ENCODE assay signal across 19 cellular contexts in the genomic region with DNA sequence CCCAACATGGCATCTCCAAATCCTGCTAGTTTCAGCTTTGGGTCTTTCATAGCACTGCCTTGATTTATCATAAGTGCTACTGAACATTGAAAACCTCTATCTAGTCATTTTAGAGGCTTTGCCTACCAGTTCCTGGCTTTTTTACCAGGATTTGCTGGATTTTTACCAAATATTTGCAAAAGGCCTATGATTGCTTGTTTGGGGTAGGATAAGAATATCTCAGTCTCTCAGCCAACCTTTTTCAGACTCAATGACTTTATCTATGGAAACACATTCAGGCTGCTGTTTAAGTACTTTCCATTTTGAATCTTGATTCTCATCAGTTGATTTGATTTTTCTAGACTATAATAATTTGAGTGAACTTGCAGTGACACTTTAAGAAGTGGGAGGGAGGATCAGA.
DNase-seq lines count a peak whose midpoint lies in the region; ATAC-seq, FAIRE-seq and TF ChIP-seq lines count a peak whose summit lies in the region.
"Had no signal": no experiment of that assay in that cellular context is flagged by ENCODE, and none has a peak within 500 bp of the region (broad histone marks: within the 10 kb centered on the region; RNA-seq: fewer than 3 reads in every experiment).

No MANE protein-coding gene starts in this region.

- CTCF ChIA-PET in K562 (lab: Yijun Ruan, JAX; ENCODE audit: low intra/inter-chr PET ratio), result no interaction called here

- POLR2A ChIA-PET in K562 (lab: Yijun Ruan, JAX), result interaction anchor here (0.6 kb wide), 1 partner anchor 14 kb away, joined by 3 read pairs; no protein-coding TSS in a partner anchor

- in situ Hi-C loops in K562 (cut with MboI), result no loop called here

- no peak for TF ChIP-seq RAD21 in K562 (CRISPR knock-in tag; conservative IDR thresholded peaks at IDR 0.05 in 1 of 2, IDR thresholded peaks at IDR 0.05 in 1 of 2)

- H3K9ac ChIP-seq in K562 (ENCODE audit: insufficient read depth in 1 of 2, low read depth in 2 of 2, low read length in 2 of 2) (no peak overlapping the region), keratinocyte (ENCODE audit: control insufficient read depth, extremely low read depth, insufficient read depth, low read length) (no peak overlapping the region)

- DNase-seq in DMS53 (lab: John Stamatoyannopoulos, UW) (peak; percentile 7), DMS53 treated with DMSO at 0.1 percent for 48 hours (lab: John Stamatoyannopoulos, UW; ENCODE audit: unreplicated experiment) (no peak), K562 (ENCODE audit: extremely low read depth in 1 of 4, low spot score in 3 of 4) (no peak), keratinocyte (ENCODE audit: low read depth, low spot score) (no peak), NCI-H2107 treated with DMSO at 0.1 percent for 48 hours (lab: John Stamatoyannopoulos, UW; ENCODE audit: unreplicated experiment) (no peak), GM19239 (ENCODE audit: insufficient read length, low spot score) (no peak)
- DNase-seq: CD8-positive, alpha-beta T cell; NCI-H1105; NCI-H1436 treated with DMSO at 0.1 percent for 48 hours; NCI-H187 treated with DMSO at 0.1 percent for 48 hours; NCI-H748 treated with DMSO at 0.1 percent for 48 hours; SHP77 treated with DMSO at 0.1 percent for 48 hours had no signal

- H3K4me3 ChIP-seq in K562 (no peak overlapping the region), keratinocyte (ENCODE audit: control insufficient read depth in 2 of 3, extremely low read depth in 1 of 3, insufficient read depth in 2 of 3, low read depth in 1 of 3, low read length in 3 of 3) (no peak overlapping the region)
- H3K4me3 ChIP-seq: GM12878, SK-N-MC had no signal

- BruUV-seq in K562 (replicated peaks; lab: Mats Ljungman, UMichigan), result no TSS peak

- intact Hi-C loops in K562 (cut with micrococcal nuclease), result no loop called here

- H3K79me2 ChIP-seq in K562 (ENCODE audit: control insufficient read depth, insufficient read depth, low read length), result no peaks in the 10 kb centered on the region
- no peaks in the 10 kb centered on the region for H3K79me2 ChIP-seq in keratinocyte (ENCODE audit: control insufficient read depth, insufficient read depth, low read length)

- H3K36me3 ChIP-seq in K562 (ENCODE audit: control insufficient read depth, insufficient read depth, low read length) (no peaks in the 10 kb centered on the region), keratinocyte (ENCODE audit: control insufficient read depth in 2 of 2, extremely low read depth in 1 of 2, insufficient read depth in 2 of 2, low read length in 2 of 2) (no peaks in the 10 kb centered on the region)

- H2AFZ ChIP-seq in K562 (ENCODE audit: low read depth, low read length) (no peak overlapping the region), keratinocyte (ENCODE audit: control insufficient read depth, low read length) (no peak overlapping the region)

- H3K9me1 ChIP-seq in K562 (ENCODE audit: control insufficient read depth, insufficient read depth, low read length) (no peaks in the 10 kb centered on the region), keratinocyte (ENCODE audit: control insufficient read depth, extremely low read depth, insufficient read depth, low read length) (no peaks in the 10 kb centered on the region)

- dilution Hi-C loops in keratinocyte (cut with MboI; ENCODE audit: extremely low pct_ligation_motif_present, low sequenced_read_pairs), result no loop called here

- no peaks in the 10 kb centered on the region for H3K27me3 ChIP-seq in K562 (ENCODE audit: control insufficient read depth in 2 of 2, insufficient read depth in 2 of 2, low read length in 2 of 2)
- no peaks in the 10 kb centered on the region for H3K27me3 ChIP-seq in keratinocyte (ENCODE audit: control insufficient read depth, extremely low read depth, insufficient read depth, low read length)

- TF ChIP-seq EP300 in K562 (IDR thresholded peaks at IDR 0.05; ENCODE audit: low read length), result no peak

- no peak for ATAC-seq in K562
- no peak for ATAC-seq in HG03039 (IDR thresholded peaks at IDR 0.05; ENCODE audit: unreplicated experiment)
- ATAC-seq: CD8-positive, alpha-beta T cell; Panc1 had no signal

- H4K20me1 ChIP-seq in K562 (replicated peaks; ENCODE audit: control insufficient read depth, insufficient read depth, low read length) (no peaks in the 10 kb centered on the region), keratinocyte (ENCODE audit: control insufficient read depth, extremely low read depth, insufficient read depth, low read length) (no peaks in the 10 kb centered on the region)

- TF ChIP-seq POLR2A in K562 (conservative IDR thresholded peaks at IDR 0.05), result no peak

- H3K27ac ChIP-seq in K562 (ENCODE audit: extremely low read depth, low read depth, low read length), result no peak overlapping the region
- peak overlapping the region; percentile 45 for H3K27ac ChIP-seq in keratinocyte (ENCODE audit: control insufficient read depth, insufficient read depth, low read length)
- H3K27ac ChIP-seq: 22Rv1, C4-2B, SK-N-MC had no signal

- no peaks in the 10 kb centered on the region for H3K9me3 ChIP-seq in K562 (replicated peaks; ENCODE audit: control insufficient read depth, insufficient read depth, low read depth, low read length)
- H3K9me3 ChIP-seq in keratinocyte (ENCODE audit: control insufficient read depth, low read depth, low read length), result no peaks in the 10 kb centered on the region

- H3K4me1 ChIP-seq in K562 (replicated peaks in 1 of 2; ENCODE audit: control insufficient read depth in 2 of 2, insufficient read depth in 2 of 2, low read length in 2 of 2) (peaks cover 0 to 6% of the 10 kb centered on the region in 2 experiments; a peak in 1 of 5 replicates), keratinocyte (ENCODE audit: control insufficient read depth, extremely low read depth, insufficient read depth, low read length) (peaks cover 4% of the 10 kb centered on the region)

- FAIRE-seq in K562 (lab: Jason Lieb, UNC), result no peak
- no peak for FAIRE-seq in keratinocyte (lab: Jason Lieb, UNC)
- no peak for FAIRE-seq in GM19239 (lab: Jason Lieb, UNC)
- FAIRE-seq: G401.6 had no signal

- no peak for TF ChIP-seq CTCF in K562 (IDR thresholded peaks at IDR 0.05 in 2 of 3, conservative IDR thresholded peaks at IDR 0.05 in 1 of 3; ENCODE audit: insufficient read depth in 2 of 3, low read depth in 1 of 3, low read length in 3 of 3)
- no peak for TF ChIP-seq CTCF in keratinocyte (optimal IDR thresholded peaks at IDR 0.05 in 1 of 3, IDR thresholded peaks at IDR 0.05 in 1 of 3, conservative IDR thresholded peaks at IDR 0.05 in 1 of 3; ENCODE audit: extremely low read depth in 1 of 3, insufficient read depth in 2 of 3, low read length in 3 of 3)

- H3K4me2 ChIP-seq in K562 (ENCODE audit: insufficient read depth, low read length) (no peak overlapping the region), keratinocyte (ENCODE audit: control insufficient read depth, extremely low read depth, insufficient read depth, low read depth, low read length) (no peak overlapping the region)

TF ChIP-seq in K562, 482 proteins besides CTCF, POLR2A, EP300 and RAD21 (continues in another document):
- TF ChIP-seq, protein P1, sequence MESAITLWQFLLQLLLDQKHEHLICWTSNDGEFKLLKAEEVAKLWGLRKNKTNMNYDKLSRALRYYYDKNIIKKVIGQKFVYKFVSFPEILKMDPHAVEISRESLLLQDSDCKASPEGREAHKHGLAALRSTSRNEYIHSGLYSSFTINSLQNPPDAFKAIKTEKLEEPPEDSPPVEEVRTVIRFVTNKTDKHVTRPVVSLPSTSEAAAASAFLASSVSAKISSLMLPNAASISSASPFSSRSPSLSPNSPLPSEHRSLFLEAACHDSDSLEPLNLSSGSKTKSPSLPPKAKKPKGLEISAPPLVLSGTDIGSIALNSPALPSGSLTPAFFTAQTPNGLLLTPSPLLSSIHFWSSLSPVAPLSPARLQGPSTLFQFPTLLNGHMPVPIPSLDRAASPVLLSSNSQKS (CRISPR knock-in tag; IDR thresholded peaks at IDR 0.05), result no peak
- TF ChIP-seq, protein P2, sequence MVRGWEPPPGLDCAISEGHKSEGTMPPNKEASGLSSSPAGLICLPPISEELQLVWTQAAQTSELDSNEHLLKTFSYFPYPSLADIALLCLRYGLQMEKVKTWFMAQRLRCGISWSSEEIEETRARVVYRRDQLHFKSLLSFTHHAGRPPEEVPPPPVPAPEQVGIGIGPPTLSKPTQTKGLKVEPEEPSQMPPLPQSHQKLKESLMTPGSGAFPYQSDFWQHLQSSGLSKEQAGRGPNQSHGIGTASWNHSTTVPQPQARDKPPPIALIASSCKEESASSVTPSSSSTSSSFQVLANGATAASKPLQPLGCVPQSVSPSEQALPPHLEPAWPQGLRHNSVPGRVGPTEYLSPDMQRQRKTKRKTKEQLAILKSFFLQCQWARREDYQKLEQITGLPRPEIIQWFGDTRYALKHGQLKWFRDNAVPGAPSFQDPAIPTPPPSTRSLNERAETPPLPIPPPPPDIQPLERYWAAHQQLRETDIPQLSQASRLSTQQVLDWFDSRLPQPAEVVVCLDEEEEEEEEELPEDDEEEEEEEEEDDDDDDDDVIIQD (CRISPR knock-in tag; IDR thresholded peaks at IDR 0.05), result no peak
- TF ChIP-seq ELF1 (tag; IDR thresholded peaks at IDR 0.05) (no peak), SAFB (IDR thresholded peaks at IDR 0.05; ENCODE audit: borderline replicate concordance, low read depth, low read length) (no peak), TEAD4 (IDR thresholded peaks at IDR 0.05; ENCODE audit: low read length) (peak; percentile 56), TEAD4 (CRISPR knock-in tag; IDR thresholded peaks at IDR 0.05; ENCODE audit: borderline replicate concordance) (no peak)
- TF ChIP-seq, protein P3, sequence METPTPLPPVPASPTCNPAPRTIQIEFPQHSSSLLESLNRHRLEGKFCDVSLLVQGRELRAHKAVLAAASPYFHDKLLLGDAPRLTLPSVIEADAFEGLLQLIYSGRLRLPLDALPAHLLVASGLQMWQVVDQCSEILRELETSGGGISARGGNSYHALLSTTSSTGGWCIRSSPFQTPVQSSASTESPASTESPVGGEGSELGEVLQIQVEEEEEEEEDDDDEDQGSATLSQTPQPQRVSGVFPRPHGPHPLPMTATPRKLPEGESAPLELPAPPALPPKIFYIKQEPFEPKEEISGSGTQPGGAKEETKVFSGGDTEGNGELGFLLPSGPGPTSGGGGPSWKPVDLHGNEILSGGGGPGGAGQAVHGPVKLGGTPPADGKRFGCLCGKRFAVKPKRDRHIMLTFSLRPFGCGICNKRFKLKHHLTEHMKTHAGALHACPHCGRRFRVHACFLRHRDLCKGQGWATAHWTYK (CRISPR knock-in tag; IDR thresholded peaks at IDR 0.05), result no peak
- TF ChIP-seq, protein P4, sequence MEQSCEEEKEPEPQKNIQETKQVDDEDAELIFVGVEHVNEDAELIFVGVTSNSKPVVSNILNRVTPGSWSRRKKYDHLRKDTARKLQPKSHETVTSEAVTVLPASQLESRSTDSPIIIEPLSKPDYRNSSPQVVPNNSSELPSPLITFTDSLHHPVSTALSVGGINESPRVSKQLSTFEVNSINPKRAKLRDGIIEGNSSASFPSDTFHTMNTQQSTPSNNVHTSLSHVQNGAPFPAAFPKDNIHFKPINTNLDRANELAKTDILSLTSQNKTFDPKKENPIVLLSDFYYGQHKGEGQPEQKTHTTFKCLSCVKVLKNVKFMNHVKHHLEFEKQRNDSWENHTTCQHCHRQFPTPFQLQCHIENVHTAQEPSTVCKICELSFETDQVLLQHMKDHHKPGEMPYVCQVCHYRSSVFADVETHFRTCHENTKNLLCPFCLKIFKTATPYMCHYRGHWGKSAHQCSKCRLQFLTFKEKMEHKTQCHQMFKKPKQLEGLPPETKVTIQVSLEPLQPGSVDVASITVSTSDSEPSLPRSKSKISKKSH (CRISPR knock-in tag; IDR thresholded peaks at IDR 0.05), result no peak
